Comparison of ENCODE assay signal across 7 cellular contexts in genomic region chr11:2891901-2892214, GRCh38. TPM values are rescaled to one million over a fixed set of nuclear protein-coding genes. Genes with fewer than 3 reads are reported as not detected.
DNase-seq lines count a peak whose midpoint lies in the region; ATAC-seq and TF ChIP-seq lines count a peak whose summit lies in the region.

No MANE protein-coding gene starts in this region.

- H3K27ac ChIP-seq in HUES6 (ENCODE audit: low read depth, low read length) = peak overlapping the region; percentile 78; the same call in 1 of the 2 replicates
- no peak overlapping the region for H3K27ac ChIP-seq in right cardiac atrium (ENCODE audit: low read length)
- no peak overlapping the region for H3K27ac ChIP-seq in smooth muscle cell (ENCODE audit: low read depth)

- H4K20me1 ChIP-seq in smooth muscle cell (ENCODE audit: low read depth) = no peaks in the 10 kb centered on the region

- H3K27me3 ChIP-seq in HUES6 (ENCODE audit: control insufficient read depth, insufficient read depth, low read length) = peaks cover 17% of the 10 kb centered on the region
- no peaks in the 10 kb centered on the region for H3K27me3 ChIP-seq in right cardiac atrium (ENCODE audit: control insufficient read depth, insufficient read depth)
- H3K27me3 ChIP-seq in smooth muscle cell (ENCODE audit: low read depth) = no peaks in the 10 kb centered on the region

- POLR2A ChIA-PET in activated CD4-positive, alpha-beta memory T cell treated with anti-CD3 and anti-CD28 coated beads for 36 hours (lab: Charles Lee) = interaction anchor here (0.9 to 1.8 kb wide), 3 partner anchors 97 to 514 kb away, joined by 3 to 9 read pairs (median 5); no protein-coding TSS in a partner anchor

- H3K4me1 Mint-ChIP-seq in activated CD4-positive, alpha-beta memory T cell treated with anti-CD3 and anti-CD28 coated beads for 36 hours (ENCODE audit: low read depth) = peaks cover 10% of the 10 kb centered on the region

- DNase-seq in activated CD4-positive, alpha-beta memory T cell treated with anti-CD3 and anti-CD28 coated beads for 36 hours = no peak
- peak; percentile 61 to 89 (median 85) for DNase-seq in right cardiac atrium
- DNase-seq in smooth muscle cell (lab: John Stamatoyannopoulos, UW; ENCODE audit: unreplicated experiment) = no peak
- no peak for DNase-seq in GM03348 (ENCODE audit: low spot score)
- no peak for DNase-seq in LoVo (ENCODE audit: low spot score)

- H3K36me3 ChIP-seq in HUES6 (ENCODE audit: control insufficient read depth, insufficient read depth, low read length) = no peaks in the 10 kb centered on the region
- H3K36me3 ChIP-seq in smooth muscle cell (ENCODE audit: low read depth) = no peaks in the 10 kb centered on the region

- CTCF ChIA-PET in activated CD4-positive, alpha-beta memory T cell treated with anti-CD3 and anti-CD28 coated beads for 36 hours (lab: Charles Lee) = interaction anchor here (0.6 to 13.2 kb wide), 28 partner anchors 9 to 588 kb away, joined by 3 to 532 read pairs (median 4); partner anchors contain the start of genes KCNQ1OT1 and PHLDA2

- 4% methylated on average over 8 of the region's 8 CpGs for WGBS in right cardiac atrium
- WGBS in smooth muscle cell (ENCODE audit: low lambda C conversion rate) = 46% methylated on average over 8 of the region's 8 CpGs

- no peak for ATAC-seq in right cardiac atrium
- ATAC-seq in HG03025 (IDR thresholded peaks at IDR 0.05; ENCODE audit: low FRiP score, unreplicated experiment) = no peak

- no peaks in the 10 kb centered on the region for H3K36me3 Mint-ChIP-seq in activated CD4-positive, alpha-beta memory T cell treated with anti-CD3 and anti-CD28 coated beads for 36 hours

- H3K4me3 ChIP-seq in HUES6 (ENCODE audit: low read depth, low read length) = peak overlapping the region; percentile 48; the same call in 1 of the 2 replicates
- H3K4me3 ChIP-seq in right cardiac atrium (ENCODE audit: low read length) = no peak overlapping the region
- peak overlapping the region; percentile 52 for H3K4me3 ChIP-seq in smooth muscle cell

- TF ChIP-seq CTCF in smooth muscle cell (IDR thresholded peaks at IDR 0.05; ENCODE audit: borderline replicate concordance, insufficient read depth, poor library complexity, severe bottlenecking) = no peak

- H3K4me3 Mint-ChIP-seq in activated CD4-positive, alpha-beta memory T cell treated with anti-CD3 and anti-CD28 coated beads for 36 hours = peak overlapping the region; percentile 80

- no peaks in the 10 kb centered on the region for H3K27me3 Mint-ChIP-seq in activated CD4-positive, alpha-beta memory T cell treated with anti-CD3 and anti-CD28 coated beads for 36 hours

- H3K9ac ChIP-seq in HUES6 (ENCODE audit: low read length) (peak overlapping the region; percentile 83), smooth muscle cell (ENCODE audit: low read depth) (no peak overlapping the region)

- H3K4me2 ChIP-seq in smooth muscle cell = peak overlapping the region; percentile 95

- no peaks in the 10 kb centered on the region for H3K79me2 ChIP-seq in smooth muscle cell (ENCODE audit: low read depth)

- H3F3A ChIP-seq in smooth muscle cell (ENCODE audit: low read depth) = peaks cover 13% of the 10 kb centered on the region

- H3K4me1 ChIP-seq in HUES6 (ENCODE audit: control insufficient read depth, insufficient read depth, low read length) (peaks cover 25% of the 10 kb centered on the region), right cardiac atrium (ENCODE audit: control insufficient read depth, insufficient read depth, low read length) (peaks cover 8% of the 10 kb centered on the region), smooth muscle cell (ENCODE audit: low read depth) (peaks cover 8% of the 10 kb centered on the region)

- H3K9me3 Mint-ChIP-seq in activated CD4-positive, alpha-beta memory T cell treated with anti-CD3 and anti-CD28 coated beads for 36 hours = no peaks in the 10 kb centered on the region

- peaks cover 7% of the 10 kb centered on the region for H3K9me3 ChIP-seq in HUES6 (ENCODE audit: control insufficient read depth, insufficient read depth, low read depth, low read length)
- no peaks in the 10 kb centered on the region for H3K9me3 ChIP-seq in right cardiac atrium (ENCODE audit: control insufficient read depth, low read length)
- H3K9me3 ChIP-seq in smooth muscle cell (replicated peaks; ENCODE audit: low read depth) = no peaks in the 10 kb centered on the region

- intact Hi-C loops in activated CD4-positive, alpha-beta memory T cell treated with anti-CD3 and anti-CD28 coated beads for 36 hours (cut with micrococcal nuclease) = loop anchor here (1.0 to 2.0 kb wide), 3 partner anchors 39 to 463 kb away; no protein-coding TSS in a partner anchor
- intact Hi-C loops in right cardiac atrium (cut with DNase I) = loop anchor here in 3 of 4 donors (5.0 to 10.0 kb wide), 4 partner anchors 460 to 587 kb away; partner anchors contain the start of genes C11orf21 (in 1 of the 3) and TSPAN32 (in 1 of the 3)

- peak overlapping the region; percentile 89 for H2AFZ ChIP-seq in smooth muscle cell (ENCODE audit: low read depth)

- peak overlapping the region; percentile 70 for H3K27ac Mint-ChIP-seq in activated CD4-positive, alpha-beta memory T cell treated with anti-CD3 and anti-CD28 coated beads for 36 hours

RNA-seq across cellular contexts. Expression of gene CDKN1C, which starts 6.3 kb away (rescaled TPM):
- total RNA-seq in activated CD4-positive, alpha-beta memory T cell treated with anti-CD3 and anti-CD28 coated beads for 36 hours = under 1 TPM; 0.41 to 0.69 TPM
- 10 to 100 TPM; 16.1 to 26.3 (median 21.4) TPM for total RNA-seq in right cardiac atrium
- 27.6 TPM for polyA plus RNA-seq in right cardiac atrium
- 171 and 194 TPM in 2 replicates for total RNA-seq in smooth muscle cell
- 303 and 392 TPM in 2 replicates for polyA plus RNA-seq in smooth muscle cell

RNA-seq across cellular contexts. Expression of gene PHLDA2, which starts 37.4 kb away (rescaled TPM):
- 1 to 10 TPM; 7.6 to 8.3 TPM for total RNA-seq in activated CD4-positive, alpha-beta memory T cell treated with anti-CD3 and anti-CD28 coated beads for 36 hours
- total RNA-seq in right cardiac atrium = 1 to 10 TPM in 1 of 4 donors, under 1 TPM in 2, not detected in 1; 0.57 to 2.1 (median 0.74) TPM
- 2.0 TPM for polyA plus RNA-seq in right cardiac atrium
- 11.0 and 21.8 TPM in 2 replicates for total RNA-seq in smooth muscle cell
- polyA plus RNA-seq in smooth muscle cell = 89.3 and 90.7 TPM in 2 replicates

Comparison
In these comparisons a context has a peak if more than half of its experiments do, and no peak if none do; other contexts are left out.
1. DNase-seq: peak in right cardiac atrium (3 of 3); none in activated CD4-positive, alpha-beta memory T cell treated with anti-CD3 and anti-CD28 coated beads for 36 hours (single experiment), smooth muscle cell (single experiment), GM03348 (single experiment) and LoVo (single experiment).
2. RNA of gene CDKN1C, which starts 6.3 kb away (total RNA-seq): 171 to 194 TPM in smooth muscle cell and 16.1 to 26.3 TPM in right cardiac atrium; 0.41 to 0.69 TPM in activated CD4-positive, alpha-beta memory T cell treated with anti-CD3 and anti-CD28 coated beads for 36 hours; every median in the first group is over 10 times any median in the second.